In genomic region chr12:32897276-32897615, GRCh38 we compare ENCODE assay signal across 9 cellular contexts. TPM values are rescaled to one million over a fixed set of nuclear protein-coding genes. Genes with fewer than 3 reads are reported as not detected.
DNase-seq lines count a peak whose midpoint lies in the region; ATAC-seq and TF ChIP-seq lines count a peak whose summit lies in the region.
"Had no signal": no experiment of that assay in that cellular context is flagged by ENCODE, and none has a peak within 500 bp of the region (broad histone marks: within the 10 kb centered on the region; RNA-seq: fewer than 3 reads in every experiment).

No MANE protein-coding gene starts in this region.

- H3K9me3 Mint-ChIP-seq in central memory CD8-positive, alpha-beta T cell, result no peaks in the 10 kb centered on the region

- H3K36me3 ChIP-seq in right atrium auricular region, result no peaks in the 10 kb centered on the region
- no peaks in the 10 kb centered on the region for H3K36me3 ChIP-seq in uterus

- H3K27me3 ChIP-seq in right atrium auricular region, result no peaks in the 10 kb centered on the region
- peaks cover 7% of the 10 kb centered on the region for H3K27me3 ChIP-seq in mononuclear cell (ENCODE audit: insufficient read depth, low read length)
- H3K27me3 ChIP-seq in uterus, result no peaks in the 10 kb centered on the region

- no peak for TF ChIP-seq POLR2A in uterus (IDR thresholded peaks at IDR 0.05)

- H3K4me3 Mint-ChIP-seq in central memory CD8-positive, alpha-beta T cell, result peak overlapping the region; percentile 49

- no peak for ATAC-seq in left cardiac atrium
- no peak for ATAC-seq in central memory CD8-positive, alpha-beta T cell (replicated peaks; ENCODE audit: extremely low read depth, poor library complexity, severe bottlenecking)
- no peak for ATAC-seq in HG02763 (IDR thresholded peaks at IDR 0.05; ENCODE audit: unreplicated experiment)

- no peak overlapping the region for H3K27ac Mint-ChIP-seq in central memory CD8-positive, alpha-beta T cell (ENCODE audit: low read depth)

- H3K4me1 ChIP-seq in right atrium auricular region (peaks cover 0 to 18% of the 10 kb centered on the region in 2 donors), mononuclear cell (ENCODE audit: insufficient read depth, low read length) (peaks cover 42% of the 10 kb centered on the region), uterus (no peaks in the 10 kb centered on the region)

- DNase-seq in right atrium auricular region (ENCODE audit: low spot score), result no peak
- DNase-seq in left cardiac atrium, result no peak
- no peak for DNase-seq in central memory CD8-positive, alpha-beta T cell (ENCODE audit: low spot score in 2 of 2)
- no peak for DNase-seq in uterus
- DNase-seq in activated CD4-positive, CD25-positive, alpha-beta regulatory T cell (lab: John Stamatoyannopoulos, UW), result no peak
- no peak for DNase-seq in C1 segment of cervical spinal cord (lab: John Stamatoyannopoulos, UW)
- DNase-seq: T1000 had no signal

- no peaks in the 10 kb centered on the region for H3K36me3 Mint-ChIP-seq in central memory CD8-positive, alpha-beta T cell (ENCODE audit: insufficient read depth)

- H3K4me1 Mint-ChIP-seq in central memory CD8-positive, alpha-beta T cell, result peaks cover 16% of the 10 kb centered on the region

- TF ChIP-seq CTCF in right atrium auricular region (IDR thresholded peaks at IDR 0.05), result no peak
- no peak for TF ChIP-seq CTCF in uterus (IDR thresholded peaks at IDR 0.05)

- H3K27ac ChIP-seq in right atrium auricular region, result peak overlapping the region; percentile 53 to 79
- peak overlapping the region; percentile 45 to 59 for H3K27ac ChIP-seq in uterus

- H3K4me3 ChIP-seq in right atrium auricular region (peak overlapping the region; percentile 72 to 85), mononuclear cell (ENCODE audit: low read length) (peak overlapping the region; percentile 36), uterus (peak overlapping the region; percentile 49 to 52)

- intact Hi-C loops in left cardiac atrium (cut with DNase I), result loop anchor here (5.0 to 10.0 kb wide), 2 partner anchors 82 to 85 kb away; no protein-coding TSS in a partner anchor
- intact Hi-C loops in uterus (cut with DNase I; ENCODE audit: low total_unique reads), result no loop called here

- peaks cover 76% of the 10 kb centered on the region for H3K27me3 Mint-ChIP-seq in central memory CD8-positive, alpha-beta T cell

- no peaks in the 10 kb centered on the region for H3K9me3 ChIP-seq in right atrium auricular region
- no peaks in the 10 kb centered on the region for H3K9me3 ChIP-seq in mononuclear cell (ENCODE audit: low read depth, low read length)
- no peaks in the 10 kb centered on the region for H3K9me3 ChIP-seq in uterus

RNA-seq across cellular contexts. Expression of gene PKP2, which starts 0.7 kb away (rescaled TPM):
- 100 to 1,000 TPM; 195 to 271 TPM for total RNA-seq in right atrium auricular region
- 100 to 1,000 TPM; 124 to 148 TPM for total RNA-seq in left cardiac atrium
- 0.84 TPM for total RNA-seq in mononuclear cell
- total RNA-seq in uterus, result 10 to 100 TPM in 1 of 4 donors, 1 to 10 TPM in 1, under 1 TPM in 2; 0.77 to 34.4 (median 5.3) TPM
